ENCODE assay signal across 1 cellular context in the genomic region with DNA sequence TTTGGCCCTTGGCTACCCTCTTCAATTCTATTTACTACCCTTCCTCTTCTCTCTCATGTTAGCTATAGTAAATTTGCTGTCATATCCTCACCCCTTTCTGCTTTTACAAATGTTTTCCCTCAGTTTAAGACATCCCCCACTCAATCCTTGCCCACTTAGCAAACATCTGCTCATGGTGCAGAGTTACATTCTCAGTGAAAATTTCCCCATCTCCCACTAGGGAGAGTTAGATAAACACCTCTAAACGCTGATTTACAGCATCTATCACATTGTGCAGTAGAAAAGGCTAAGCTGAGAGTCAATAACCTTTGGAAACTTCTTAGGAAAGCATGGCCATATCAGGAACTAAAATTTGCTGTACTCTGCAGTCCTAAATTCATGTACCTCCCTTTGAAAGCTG.
TF ChIP-seq lines count a peak whose summit lies in the region.

No MANE protein-coding gene starts in this region.

TF ChIP-seq in IMR-90, 13 proteins besides CTCF, POLR2A, EP300 and RAD21 (continued from another document):
- TF ChIP-seq CEBPB (IDR thresholded peaks at IDR 0.05; ENCODE audit: low read depth, low read length), result no peak
- no peak for TF ChIP-seq RCOR1 (IDR thresholded peaks at IDR 0.05; ENCODE audit: insufficient replicate concordance, low read length)
